9 cellular contexts compared by ENCODE assay signal in the genomic region with DNA sequence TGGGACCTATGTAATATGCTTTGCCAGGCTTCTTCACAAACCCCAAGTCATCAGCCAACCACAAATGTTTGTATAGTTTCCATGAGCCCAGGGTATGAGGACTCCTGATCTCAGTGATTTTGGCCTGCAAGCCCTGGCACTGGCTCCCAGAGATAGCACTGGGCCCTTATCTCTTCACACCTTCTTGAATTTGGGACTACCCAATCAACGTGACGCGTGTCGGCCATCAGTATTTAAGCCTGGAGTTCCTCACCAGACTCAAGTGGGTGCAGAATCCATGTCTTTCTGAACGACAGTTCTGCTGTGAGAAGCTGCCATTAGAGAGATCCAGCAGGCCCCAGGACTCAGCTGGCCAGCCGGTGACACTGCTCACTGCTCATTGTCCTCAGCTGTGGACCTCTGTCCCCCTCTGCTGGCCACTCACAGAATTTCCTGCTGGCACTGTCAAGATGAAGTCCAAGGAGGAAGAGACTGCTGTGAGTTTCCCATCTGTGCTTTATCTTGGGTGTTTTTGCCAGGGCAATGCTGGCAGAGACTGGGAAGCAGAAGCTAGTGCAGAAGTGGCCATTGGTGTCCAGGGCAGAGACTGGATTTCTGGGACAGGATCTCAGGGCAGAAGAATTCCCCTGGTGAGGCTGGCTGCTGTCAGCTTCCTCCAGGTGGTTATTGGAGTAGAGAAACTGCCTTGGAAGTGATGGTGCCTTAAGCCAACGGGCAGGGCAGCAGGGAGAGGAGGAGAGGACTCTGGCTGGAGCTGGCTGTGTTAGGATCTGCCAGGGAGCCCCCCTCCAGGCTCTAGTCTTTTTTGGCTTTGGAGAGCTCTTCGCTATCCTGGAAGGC. TPM values are rescaled to one million over a fixed set of nuclear protein-coding genes. Genes with fewer than 3 reads are reported as not detected.
DNase-seq lines count a peak whose midpoint lies in the region; ATAC-seq and TF ChIP-seq lines count a peak whose summit lies in the region.
"Had no signal": no experiment of that assay in that cellular context is flagged by ENCODE, and none has a peak within 500 bp of the region (broad histone marks: within the 10 kb centered on the region; RNA-seq: fewer than 3 reads in every experiment).

No MANE protein-coding gene starts in this region.

- H3K9me3 ChIP-seq in fibroblast of lung (ENCODE audit: control insufficient read depth, insufficient read depth, low read depth, low read length), result no peaks in the 10 kb centered on the region

- no peaks in the 10 kb centered on the region for H3K9me3 Mint-ChIP-seq in activated T-cell treated with anti-CD3 and anti-CD28 coated beads, Interleukin-2, amount 50 U/mL, for 4 hours
- H3K9me3 Mint-ChIP-seq in nephron, result no peaks in the 10 kb centered on the region

- no peak overlapping the region for H3K27ac ChIP-seq in fibroblast of lung (ENCODE audit: insufficient read depth, low read length)
- H3K27ac ChIP-seq: skin epidermis had no signal

- H3K27ac Mint-ChIP-seq in nephron, result peak overlapping the region; percentile 8 to 62 (median 35)

- H3K27me3 Mint-ChIP-seq in activated T-cell treated with anti-CD3 and anti-CD28 coated beads, Interleukin-2, amount 50 U/mL, for 4 hours (ENCODE audit: low read depth), result no peaks in the 10 kb centered on the region
- H3K27me3 Mint-ChIP-seq in nephron (ENCODE audit: low read depth), result no peaks in the 10 kb centered on the region

- H3K79me2 ChIP-seq in fibroblast of lung (ENCODE audit: control insufficient read depth, insufficient read depth, low read length), result no peaks in the 10 kb centered on the region

- no peak overlapping the region for H3K4me2 ChIP-seq in fibroblast of lung (ENCODE audit: extremely low read depth, insufficient read depth, low read length)

- no peaks in the 10 kb centered on the region for H3K4me1 ChIP-seq in fibroblast of lung (ENCODE audit: control insufficient read depth, extremely low read depth, insufficient read depth, low read length)

- TF ChIP-seq CTCF in GM12873 (IDR thresholded peaks at IDR 0.05; ENCODE audit: insufficient read depth, low read depth, low read length, missing control alignments) (peak; percentile 95), fibroblast of lung (conservative IDR thresholded peaks at IDR 0.05 in 1 of 2, IDR thresholded peaks at IDR 0.05 in 1 of 2; ENCODE audit: low read depth in 1 of 2, low read length in 2 of 2) (peak; percentile 97 to 98), nephron (IDR thresholded peaks at IDR 0.05; ENCODE audit: unreplicated experiment in 3 of 3) (peak; percentile 91 to 97 (median 92))

- no peak overlapping the region for H3K9ac ChIP-seq in fibroblast of lung (ENCODE audit: insufficient read depth, low read length)

- H2AFZ ChIP-seq in fibroblast of lung (ENCODE audit: low read length), result peak overlapping the region; percentile 40

- ATAC-seq in activated T-cell treated with anti-CD3 and anti-CD28 coated beads, Interleukin-2, amount 50 U/mL, for 4 hours, result peak; percentile 93 to 95
- no peak for ATAC-seq in GM21723 (IDR thresholded peaks at IDR 0.05; ENCODE audit: unreplicated experiment)

- H3K4me3 Mint-ChIP-seq in activated T-cell treated with anti-CD3 and anti-CD28 coated beads, Interleukin-2, amount 50 U/mL, for 4 hours, result no peak overlapping the region
- no peak overlapping the region for H3K4me3 Mint-ChIP-seq in nephron

- H3K36me3 ChIP-seq in fibroblast of lung (ENCODE audit: control insufficient read depth, insufficient read depth, low read length), result no peaks in the 10 kb centered on the region

- H4K20me1 ChIP-seq in fibroblast of lung (ENCODE audit: control insufficient read depth, extremely low read depth, insufficient read depth, low read length), result no peaks in the 10 kb centered on the region

- H3K4me1 Mint-ChIP-seq in activated T-cell treated with anti-CD3 and anti-CD28 coated beads, Interleukin-2, amount 50 U/mL, for 4 hours (ENCODE audit: low read depth), result peaks cover 2% of the 10 kb centered on the region
- H3K4me1 Mint-ChIP-seq in nephron, result peaks cover 63% of the 10 kb centered on the region

- no peaks in the 10 kb centered on the region for H3K36me3 Mint-ChIP-seq in activated T-cell treated with anti-CD3 and anti-CD28 coated beads, Interleukin-2, amount 50 U/mL, for 4 hours (ENCODE audit: insufficient read depth)
- H3K36me3 Mint-ChIP-seq in nephron (ENCODE audit: low read depth), result no peaks in the 10 kb centered on the region

- no peak overlapping the region for H3K4me3 ChIP-seq in fibroblast of lung (replicated peaks in 1 of 4; ENCODE audit: control extremely low read depth in 1 of 4, insufficient read depth in 1 of 4, low read depth in 3 of 4, low read length in 4 of 4)
- H3K4me3 ChIP-seq: skin epidermis had no signal

- peak; percentile 76 for DNase-seq in LHCN-M2 (ENCODE audit: low read depth)
- DNase-seq in activated T-cell treated with anti-CD3 and anti-CD28 coated beads, Interleukin-2, amount 50 U/mL, for 4 hours, result peak; percentile 84
- peak; percentile 66 to 83 for DNase-seq in fibroblast of lung (ENCODE audit: low read depth in 2 of 2)
- peak; percentile 55 to 87 (median 74) for DNase-seq in stimulated activated naive CD4-positive, alpha-beta T cell (lab: John Stamatoyannopoulos, UW)

- no peaks in the 10 kb centered on the region for H3K27me3 ChIP-seq in fibroblast of lung (ENCODE audit: control insufficient read depth, insufficient read depth, low read length)

TF ChIP-seq in PFSK-1, 5 proteins besides CTCF, POLR2A, EP300 and RAD21:
- TF ChIP-seq FOXP2 (optimal IDR thresholded peaks at IDR 0.05; ENCODE audit: borderline replicate concordance, extremely low read depth, extremely low read length, insufficient read depth) (peak; percentile 44), POLR2AphosphoS5 (IDR thresholded peaks at IDR 0.05; ENCODE audit: low read depth, low read length) (no peak), REST (IDR thresholded peaks at IDR 0.05; ENCODE audit: insufficient read depth in 1 of 2, low read depth in 2 of 2, low read length in 2 of 2) (0 out of 4 replicates have a peak, but pooled peaks of 1 of the 2 experiments have one; percentile 25), SIN3A (IDR thresholded peaks at IDR 0.05; ENCODE audit: borderline replicate concordance, insufficient read depth, low read length) (no peak), TAF1 (IDR thresholded peaks at IDR 0.05; ENCODE audit: borderline replicate concordance, insufficient read depth, low read length) (no peak)

RNA-seq across cellular contexts. Expression of gene TMCC2, which starts 28.4 kb away (rescaled TPM):
- total RNA-seq in LHCN-M2 (2014; rRNA removed), result 2.8 and 3.3 TPM in 2 replicates
- polyA plus RNA-seq in LHCN-M2 (2012), result 4.4 TPM
- polyA plus RNA-seq in PFSK-1 (2012; ENCODE audit: insufficient read length, low read depth), result 4.6 TPM
- 10 to 100 TPM in 2 of 3 donors, 1 to 10 TPM in 1; 7.8 to 13.6 (median 11.5) TPM for total RNA-seq in activated T-cell treated with anti-CD3 and anti-CD28 coated beads, Interleukin-2, amount 50 U/mL, for 4 hours
- 4.1 and 6.9 TPM in 2 replicates for total RNA-seq in fibroblast of lung
- polyA plus RNA-seq in fibroblast of lung, result 2.3 and 2.5 TPM in 2 replicates
- polyA plus RNA-seq in fibroblast of lung (2012), result 2.9 and 3.3 TPM in 2 replicates
- 3.8 and 9.3 TPM in 2 replicates for polyA minus RNA-seq in fibroblast of lung (ENCODE audit: low replicate concordance)

RNA-seq across cellular contexts. Expression of gene DSTYK, which starts 44.7 kb away (rescaled TPM):
- total RNA-seq in LHCN-M2 (2014; rRNA removed), result 7.2 and 8.1 TPM in 2 replicates
- polyA plus RNA-seq in LHCN-M2 (2012), result 5.7 TPM
- 3.4 TPM for polyA plus RNA-seq in PFSK-1 (2012; ENCODE audit: insufficient read length, low read depth)
- 10 to 100 TPM; 13.8 to 15.9 (median 15.0) TPM for total RNA-seq in activated T-cell treated with anti-CD3 and anti-CD28 coated beads, Interleukin-2, amount 50 U/mL, for 4 hours
- 24.9 and 42.6 TPM in 2 replicates for total RNA-seq in fibroblast of lung
- 20.6 and 24.5 TPM in 2 replicates for polyA plus RNA-seq in fibroblast of lung
- polyA plus RNA-seq in fibroblast of lung (2012), result 13.4 and 17.6 TPM in 2 replicates
- polyA minus RNA-seq in fibroblast of lung (ENCODE audit: low replicate concordance), result 11.4 and 14.1 TPM in 2 replicates
